In the genomic region with DNA sequence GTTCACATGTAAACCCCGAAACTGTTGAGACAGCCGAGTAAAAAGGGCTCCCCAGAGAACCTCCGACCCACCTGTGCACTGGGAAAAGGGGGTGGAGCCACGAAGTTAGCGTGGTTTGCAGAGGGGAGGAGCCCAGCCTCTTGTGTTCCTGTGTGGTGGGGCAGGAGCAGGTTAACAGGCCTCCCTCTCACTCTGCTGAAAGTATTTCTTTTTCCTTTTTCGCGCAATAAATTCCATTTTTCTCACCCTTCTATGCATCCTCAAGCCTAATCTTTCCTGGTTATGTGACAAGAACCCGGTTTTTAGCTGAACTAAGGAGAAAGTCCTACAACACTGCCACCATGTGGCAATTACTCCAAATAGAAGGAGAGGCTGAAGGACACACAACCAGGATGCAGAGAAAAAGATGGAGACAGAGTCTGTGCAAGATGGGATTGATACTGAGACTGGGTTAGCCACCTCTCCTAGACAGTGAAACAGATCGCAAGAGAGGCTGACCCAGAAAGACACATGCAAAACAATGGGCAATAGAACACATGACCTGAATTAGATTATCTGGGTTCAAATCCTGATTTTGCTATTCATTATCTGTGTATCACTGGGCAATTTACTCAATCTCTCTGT, we compare ENCODE assay signal across 1 cellular context.
TF ChIP-seq lines count a peak whose summit lies in the region.

No MANE protein-coding gene starts in this region.

TF ChIP-seq in K562, 482 proteins besides CTCF, POLR2A, EP300 and RAD21 (continued from another document):
- peak; percentile 48; the same call in 1 of the 2 replicates for TF ChIP-seq HMBOX1 (IDR thresholded peaks at IDR 0.05)
- peak; percentile 96 for TF ChIP-seq CTBP1 (IDR thresholded peaks at IDR 0.05; ENCODE audit: borderline replicate concordance)
- 0 out of 2 replicates have a peak, but pooled peaks have one; percentile 17 for TF ChIP-seq ATF4 (CRISPR knock-in tag; IDR thresholded peaks at IDR 0.05)
- TF ChIP-seq ZKSCAN3 (CRISPR knock-in tag; IDR thresholded peaks at IDR 0.05): no peak
- peak; percentile 63 for TF ChIP-seq E2F8 (IDR thresholded peaks at IDR 0.05; ENCODE audit: low read depth, partially characterized antibody)
- peak; percentile 33; the same call in 1 of the 2 replicates for TF ChIP-seq EHMT2 (IDR thresholded peaks at IDR 0.05)
- TF ChIP-seq PHB (CRISPR knock-in tag; IDR thresholded peaks at IDR 0.05): no peak
- peak; percentile 47 to 65; a peak in 3 of 4 replicates for TF ChIP-seq MNT (conservative IDR thresholded peaks at IDR 0.05)
- no peak for TF ChIP-seq RNF2 (IDR thresholded peaks at IDR 0.05)
- no peak for TF ChIP-seq ATF1 (CRISPR knock-in tag; IDR thresholded peaks at IDR 0.05)
- TF ChIP-seq ATF1 (tag; IDR thresholded peaks at IDR 0.05): peak; percentile 66; the same call in 1 of the 2 replicates
- no peak for TF ChIP-seq MLX (CRISPR knock-in tag; conservative IDR thresholded peaks at IDR 0.05)
- 0 out of 2 replicates have a peak, but pooled peaks have one; percentile 44 for TF ChIP-seq ERF (CRISPR knock-in tag; IDR thresholded peaks at IDR 0.05)
- TF ChIP-seq, protein P1, sequence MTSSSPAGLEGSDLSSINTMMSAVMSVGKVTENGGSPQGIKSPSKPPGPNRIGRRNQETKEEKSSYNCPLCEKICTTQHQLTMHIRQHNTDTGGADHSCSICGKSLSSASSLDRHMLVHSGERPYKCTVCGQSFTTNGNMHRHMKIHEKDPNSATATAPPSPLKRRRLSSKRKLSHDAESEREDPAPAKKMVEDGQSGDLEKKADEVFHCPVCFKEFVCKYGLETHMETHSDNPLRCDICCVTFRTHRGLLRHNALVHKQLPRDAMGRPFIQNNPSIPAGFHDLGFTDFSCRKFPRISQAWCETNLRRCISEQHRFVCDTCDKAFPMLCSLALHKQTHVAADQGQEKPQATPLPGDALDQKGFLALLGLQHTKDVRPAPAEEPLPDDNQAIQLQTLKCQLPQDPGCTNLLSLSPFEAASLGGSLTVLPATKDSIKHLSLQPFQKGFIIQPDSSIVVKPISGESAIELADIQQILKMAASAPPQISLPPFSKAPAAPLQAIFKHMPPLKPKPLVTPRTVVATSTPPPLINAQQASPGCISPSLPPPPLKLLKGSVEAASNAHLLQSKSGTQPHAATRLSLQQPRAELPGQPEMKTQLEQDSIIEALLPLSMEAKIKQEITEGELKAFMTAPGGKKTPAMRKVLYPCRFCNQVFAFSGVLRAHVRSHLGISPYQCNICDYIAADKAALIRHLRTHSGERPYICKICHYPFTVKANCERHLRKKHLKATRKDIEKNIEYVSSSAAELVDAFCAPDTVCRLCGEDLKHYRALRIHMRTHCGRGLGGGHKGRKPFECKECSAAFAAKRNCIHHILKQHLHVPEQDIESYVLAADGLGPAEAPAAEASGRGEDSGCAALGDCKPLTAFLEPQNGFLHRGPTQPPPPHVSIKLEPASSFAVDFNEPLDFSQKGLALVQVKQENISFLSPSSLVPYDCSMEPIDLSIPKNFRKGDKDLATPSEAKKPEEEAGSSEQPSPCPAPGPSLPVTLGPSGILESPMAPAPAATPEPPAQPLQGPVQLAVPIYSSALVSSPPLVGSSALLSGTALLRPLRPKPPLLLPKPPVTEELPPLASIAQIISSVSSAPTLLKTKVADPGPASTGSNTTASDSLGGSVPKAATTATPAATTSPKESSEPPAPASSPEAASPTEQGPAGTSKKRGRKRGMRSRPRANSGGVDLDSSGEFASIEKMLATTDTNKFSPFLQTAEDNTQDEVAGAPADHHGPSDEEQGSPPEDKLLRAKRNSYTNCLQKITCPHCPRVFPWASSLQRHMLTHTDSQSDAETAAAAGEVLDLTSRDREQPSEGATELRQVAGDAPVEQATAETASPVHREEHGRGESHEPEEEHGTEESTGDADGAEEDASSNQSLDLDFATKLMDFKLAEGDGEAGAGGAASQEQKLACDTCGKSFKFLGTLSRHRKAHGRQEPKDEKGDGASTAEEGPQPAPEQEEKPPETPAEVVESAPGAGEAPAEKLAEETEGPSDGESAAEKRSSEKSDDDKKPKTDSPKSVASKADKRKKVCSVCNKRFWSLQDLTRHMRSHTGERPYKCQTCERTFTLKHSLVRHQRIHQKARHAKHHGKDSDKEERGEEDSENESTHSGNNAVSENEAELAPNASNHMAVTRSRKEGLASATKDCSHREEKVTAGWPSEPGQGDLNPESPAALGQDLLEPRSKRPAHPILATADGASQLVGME (CRISPR knock-in tag; IDR thresholded peaks at IDR 0.05): 0 out of 2 replicates have a peak, but pooled peaks have one; percentile 14
- peak; percentile 73; the same call in 1 of the 2 replicates for TF ChIP-seq SP1 (CRISPR knock-in tag; IDR thresholded peaks at IDR 0.05)
- peak in 1 of 2 experiments; percentile 80; a peak in 1 of 4 replicates for TF ChIP-seq ARNT (IDR thresholded peaks at IDR 0.05)
- peak; percentile 77; the same call in 1 of the 2 replicates for TF ChIP-seq LCOR (CRISPR knock-in tag; IDR thresholded peaks at IDR 0.05)
- TF ChIP-seq NONO (IDR thresholded peaks at IDR 0.05; ENCODE audit: low read depth in 2 of 2, low read length in 1 of 2): peak in 1 of 2 experiments; percentile 47; a peak in 1 of 4 replicates
- TF ChIP-seq DPF2 (IDR thresholded peaks at IDR 0.05): peak; percentile 37; the same call in 1 of the 2 replicates
- TF ChIP-seq, protein P2, sequence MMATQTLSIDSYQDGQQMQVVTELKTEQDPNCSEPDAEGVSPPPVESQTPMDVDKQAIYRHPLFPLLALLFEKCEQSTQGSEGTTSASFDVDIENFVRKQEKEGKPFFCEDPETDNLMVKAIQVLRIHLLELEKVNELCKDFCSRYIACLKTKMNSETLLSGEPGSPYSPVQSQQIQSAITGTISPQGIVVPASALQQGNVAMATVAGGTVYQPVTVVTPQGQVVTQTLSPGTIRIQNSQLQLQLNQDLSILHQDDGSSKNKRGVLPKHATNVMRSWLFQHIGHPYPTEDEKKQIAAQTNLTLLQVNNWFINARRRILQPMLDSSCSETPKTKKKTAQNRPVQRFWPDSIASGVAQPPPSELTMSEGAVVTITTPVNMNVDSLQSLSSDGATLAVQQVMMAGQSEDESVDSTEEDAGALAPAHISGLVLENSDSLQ (IDR thresholded peaks at IDR 0.05): no peak
- peak; percentile 31; the same call in 1 of the 2 replicates for TF ChIP-seq DIDO1 (tag; IDR thresholded peaks at IDR 0.05; ENCODE audit: low read depth)
- no peak for TF ChIP-seq LARP7 (IDR thresholded peaks at IDR 0.05)
- TF ChIP-seq EP400 (IDR thresholded peaks at IDR 0.05): peak; percentile 63
- TF ChIP-seq ZEB2 (IDR thresholded peaks at IDR 0.05): peak; percentile 73
- 0 out of 2 replicates have a peak, but pooled peaks have one; percentile 50 for TF ChIP-seq ZBTB17 (CRISPR knock-in tag; IDR thresholded peaks at IDR 0.05)
- TF ChIP-seq TEAD4 (IDR thresholded peaks at IDR 0.05; ENCODE audit: low read length): peak; percentile 37; the same call in 1 of the 2 replicates
- no peak for TF ChIP-seq TEAD4 (CRISPR knock-in tag; IDR thresholded peaks at IDR 0.05; ENCODE audit: borderline replicate concordance)
TF ChIP-seq in K562: peak in this region for 64.
